ENCODE assay signal across 11 cellular contexts in the genomic region with DNA sequence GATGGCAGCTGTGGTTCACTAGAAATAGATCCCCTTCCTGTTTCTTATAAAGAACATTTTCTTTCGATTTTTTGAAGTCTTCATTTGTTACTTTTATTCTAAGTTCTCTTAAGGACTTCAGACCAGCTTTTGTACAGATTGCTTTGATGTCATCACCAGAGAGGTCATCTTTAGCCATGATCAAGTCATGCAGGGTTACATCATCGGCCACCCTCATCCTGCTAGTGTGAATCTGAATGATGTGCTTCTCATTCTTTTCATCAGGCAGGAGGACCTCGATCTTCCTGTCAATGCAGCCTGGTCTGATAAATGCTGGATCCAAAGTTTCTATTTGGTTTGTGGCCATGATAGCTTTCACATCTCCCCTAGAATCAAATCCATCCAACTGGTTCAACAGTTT.
"Had no signal": no experiment of that assay in that cellular context is flagged by ENCODE, and none has a peak within 500 bp of the region (broad histone marks: within the 10 kb centered on the region; RNA-seq: fewer than 3 reads in every experiment).

No MANE protein-coding gene starts in this region.

- H2AFZ ChIP-seq: GM23248 had no signal

- H3K27ac ChIP-seq: GM23248, HL-60, KMS-11 had no signal

- H3K4me2 ChIP-seq: KMS-11 had no signal

- DNase-seq: GM23248, GOT3, H7, HFFc6, Karpas-422, KBM-7 had no signal

- H3K9ac ChIP-seq: GM23248, KMS-11 had no signal

- H3K4me1 ChIP-seq: HAP-1 had no signal

- H3K9me3 ChIP-seq: HAP-1 had no signal

- H3K36me3 ChIP-seq: HAP-1 had no signal

- ATAC-seq: HCT116, HepG2 had no signal

- H3K4me3 ChIP-seq: GM23248, HAP-1 had no signal
